19 cellular contexts compared by ENCODE assay signal in the genomic region with DNA sequence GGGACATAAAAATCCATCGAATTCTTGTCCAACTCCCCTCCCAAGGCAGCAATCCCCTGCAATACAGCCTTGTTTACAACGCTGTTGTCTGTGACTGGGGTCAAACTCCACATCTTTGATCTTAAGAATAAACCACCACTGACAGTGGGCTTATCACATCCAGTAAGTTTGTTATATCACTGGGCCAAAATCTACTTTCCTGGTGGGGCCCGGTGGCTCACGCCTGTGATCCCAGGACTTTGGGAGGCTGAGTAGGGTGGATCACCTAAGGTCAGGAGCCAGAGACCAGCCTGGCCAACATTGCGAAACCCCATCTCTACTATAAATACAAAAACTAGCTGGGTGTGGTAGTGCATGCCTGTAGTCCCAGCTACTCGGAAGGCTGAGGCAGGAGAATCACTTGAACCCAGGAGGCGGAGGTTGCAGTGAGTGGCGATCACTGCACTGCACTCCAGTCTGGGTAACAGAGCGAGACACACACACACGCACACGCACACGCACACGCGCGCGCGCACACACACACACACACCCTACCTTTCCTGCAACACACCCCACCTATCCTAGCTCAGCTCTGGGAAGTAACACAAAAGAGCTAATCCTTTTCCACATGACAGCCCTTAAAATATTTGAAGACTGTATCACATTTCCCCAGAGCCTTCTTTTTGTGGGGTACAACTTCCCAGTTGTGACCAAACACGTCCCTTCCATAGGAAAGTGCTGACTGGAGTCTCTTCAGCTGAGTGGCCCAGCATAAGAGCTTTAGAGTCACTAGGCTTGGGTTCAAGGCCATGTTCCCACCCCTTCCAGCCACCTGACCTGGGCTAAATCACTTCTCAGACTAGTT. TPM values are rescaled to one million over a fixed set of nuclear protein-coding genes. Genes with fewer than 3 reads are reported as not detected.
A peak's percentile ranks its signal among the peaks of the same experiment; 100 is the strongest.
DNase-seq lines count a peak whose midpoint lies in the region; ATAC-seq, FAIRE-seq and TF ChIP-seq lines count a peak whose summit lies in the region.
"Had no signal": no experiment of that assay in that cellular context is flagged by ENCODE, and none has a peak within 500 bp of the region (broad histone marks: within the 10 kb centered on the region; RNA-seq: fewer than 3 reads in every experiment).

No MANE protein-coding gene starts in this region.

- dilution Hi-C loops in IMR-90 (cut with HindIII; ENCODE audit: low sequenced_read_pairs, unreplicated experiment): no loop called here

- no peaks in the 10 kb centered on the region for H3K79me1 ChIP-seq in IMR-90 (ENCODE audit: low read depth in 1 of 2, low read length in 2 of 2)

- H2AFZ ChIP-seq in IMR-90 (replicated peaks; ENCODE audit: low read length, poor library complexity) (peak overlapping the region; percentile 43), K562 (ENCODE audit: low read depth, low read length) (peak overlapping the region; percentile 63; the same call in 1 of the 2 replicates)

- H3K79me2 ChIP-seq in K562 (ENCODE audit: control insufficient read depth, insufficient read depth, low read length): no peaks in the 10 kb centered on the region

- H2AK9ac ChIP-seq in IMR-90 (replicated peaks; ENCODE audit: low read depth, low read length, poor library complexity): no peak overlapping the region

- ATAC-seq in IMR-90 (ENCODE audit: low read depth) (peak; percentile 37), K562 (no peak)

- H4K91ac ChIP-seq in IMR-90 (ENCODE audit: insufficient read depth, low read depth, low read length): no peak overlapping the region

- H3K4me3 ChIP-seq in IMR-90 (ENCODE audit: insufficient read depth, low read depth, low read length) (no peak overlapping the region), K562 (no peak overlapping the region), small intestine (ENCODE audit: low read depth in 1 of 2, low read length in 2 of 2) (no peak overlapping the region)
- H3K4me3 ChIP-seq: SJCRH30 had no signal

- peak overlapping the region; percentile 69; the same call in 1 of the 2 replicates for H2AK5ac ChIP-seq in IMR-90 (ENCODE audit: low read depth, low read length)

- no peaks in the 10 kb centered on the region for H3K9me1 ChIP-seq in IMR-90 (ENCODE audit: insufficient read depth, low read length)
- no peaks in the 10 kb centered on the region for H3K9me1 ChIP-seq in K562 (ENCODE audit: control insufficient read depth, insufficient read depth, low read length)

- TF ChIP-seq RAD21 in IMR-90 (IDR thresholded peaks at IDR 0.05; ENCODE audit: low read length): no peak
- TF ChIP-seq RAD21 in K562 (CRISPR knock-in tag; conservative IDR thresholded peaks at IDR 0.05 in 1 of 2, IDR thresholded peaks at IDR 0.05 in 1 of 2): no peak

- no peaks in the 10 kb centered on the region for H3K9me3 ChIP-seq in IMR-90 (ENCODE audit: control insufficient read depth, insufficient read depth, low read length)
- H3K9me3 ChIP-seq in K562 (replicated peaks; ENCODE audit: control insufficient read depth, insufficient read depth, low read depth, low read length): no peaks in the 10 kb centered on the region
- no peaks in the 10 kb centered on the region for H3K9me3 ChIP-seq in small intestine (ENCODE audit: control insufficient read depth, low read depth)
- H3K9me3 ChIP-seq: BE2C, SJCRH30 had no signal

- no peak for DNase-seq in IMR-90
- DNase-seq in K562 (ENCODE audit: extremely low read depth in 1 of 4, low spot score in 3 of 4): no peak
- DNase-seq in left kidney (ENCODE audit: low read depth, low spot score): peak; percentile 35
- DNase-seq in small intestine: peak; percentile 8
- no peak for DNase-seq in midbrain (lab: John Stamatoyannopoulos, UW)
- no peak for DNase-seq in COLO668 (lab: John Stamatoyannopoulos, UW; ENCODE audit: unreplicated experiment)
- DNase-seq in DMS 273 treated with DMSO at 0.1 percent for 48 hours (lab: John Stamatoyannopoulos, UW): no peak
- DNase-seq in NCI-H2227 treated with DMSO at 0.1 percent for 48 hours (lab: John Stamatoyannopoulos, UW): no peak
- DNase-seq: BE2C; CD4-positive, alpha-beta memory T cell; DND-41; H7; NCI-H187 treated with DMSO at 0.1 percent for 48 hours; NCI-H446; NCI-H748 treated with DMSO at 0.1 percent for 48 hours; OCI-M1; SJCRH30 had no signal

- BruUV-seq in IMR-90 (replicated peaks; lab: Mats Ljungman, UMichigan): no TSS peak
- BruUV-seq in K562 (replicated peaks; lab: Mats Ljungman, UMichigan): no TSS peak

- H3K4me2 ChIP-seq in IMR-90 (ENCODE audit: low read depth, low read length): no peak overlapping the region
- H3K4me2 ChIP-seq in K562 (ENCODE audit: insufficient read depth, low read length): no peak overlapping the region

- POLR2A ChIA-PET in IMR-90 (lab: Charles Lee; ENCODE audit: unreplicated experiment): no interaction called here
- POLR2A ChIA-PET in K562 (lab: Yijun Ruan, JAX): interaction anchor here (1.0 kb wide), 1 partner anchor 9 kb away, joined by 4 read pairs; no protein-coding TSS in a partner anchor

- TF ChIP-seq EP300 in K562 (IDR thresholded peaks at IDR 0.05; ENCODE audit: low read length): no peak

- TF ChIP-seq CTCF in IMR-90 (conservative IDR thresholded peaks at IDR 0.05; ENCODE audit: low read depth, low read length) (no peak), K562 (IDR thresholded peaks at IDR 0.05 in 2 of 3, conservative IDR thresholded peaks at IDR 0.05 in 1 of 3; ENCODE audit: insufficient read depth in 2 of 3, low read depth in 1 of 3, low read length in 3 of 3) (no peak)

- TF ChIP-seq POLR2A in IMR-90 (IDR thresholded peaks at IDR 0.05; ENCODE audit: low read depth, low read length) (no peak), K562 (conservative IDR thresholded peaks at IDR 0.05) (no peak)

- H3K4me1 ChIP-seq in IMR-90 (ENCODE audit: control insufficient read depth, insufficient read depth, low read length) (no peaks in the 10 kb centered on the region; the same call in 1 of the 2 replicates), K562 (replicated peaks in 1 of 2; ENCODE audit: control insufficient read depth in 2 of 2, insufficient read depth in 2 of 2, low read length in 2 of 2) (peaks cover 0 to 6% of the 10 kb centered on the region in 2 experiments; a peak in 4 of 5 replicates), small intestine (ENCODE audit: control insufficient read depth in 2 of 2, insufficient read depth in 1 of 2, low read depth in 1 of 2, low read length in 1 of 2) (no peaks in the 10 kb centered on the region)
- H3K4me1 ChIP-seq: BE2C, SJCRH30 had no signal

- no peak overlapping the region for H4K8ac ChIP-seq in IMR-90 (ENCODE audit: low read depth in 2 of 2, low read length in 2 of 2)

- H2BK120ac ChIP-seq in IMR-90 (ENCODE audit: low read depth, low read length): no peak overlapping the region

- FAIRE-seq in K562 (lab: Jason Lieb, UNC): no peak
- FAIRE-seq in small intestine (lab: Jason Lieb, UNC): no peak
- FAIRE-seq: D721Med, G401.6 had no signal

- in situ Hi-C loops in IMR-90 (cut with MboI; ENCODE audit: low sequenced_read_pairs) (no loop called here), K562 (cut with MboI) (no loop called here)

- H2BK5ac ChIP-seq in IMR-90 (ENCODE audit: low read depth, low read length, poor library complexity, severe bottlenecking): no peak overlapping the region

- no peak overlapping the region for H2BK15ac ChIP-seq in IMR-90 (ENCODE audit: low read depth, low read length)

- H2BK20ac ChIP-seq in IMR-90 (ENCODE audit: low read depth, low read length): no peak overlapping the region

- CTCF ChIA-PET in IMR-90 (lab: Yijun Ruan, JAX) (no interaction called here), K562 (lab: Yijun Ruan, JAX; ENCODE audit: low intra/inter-chr PET ratio) (no interaction called here)

- H4K5ac ChIP-seq in IMR-90 (ENCODE audit: low read depth, low read length): no peak overlapping the region

- no peak overlapping the region for H3K18ac ChIP-seq in IMR-90 (ENCODE audit: low read depth, low read length)

- H3K9ac ChIP-seq in IMR-90 (ENCODE audit: low read depth, low read length) (no peak overlapping the region), K562 (ENCODE audit: insufficient read depth in 1 of 2, low read depth in 2 of 2, low read length in 2 of 2) (no peak overlapping the region)

- H3K14ac ChIP-seq in IMR-90 (replicated peaks; ENCODE audit: low read depth, low read length): peak overlapping the region; percentile 66; the same call in 1 of the 2 replicates

- no peaks in the 10 kb centered on the region for H4K20me1 ChIP-seq in IMR-90 (ENCODE audit: insufficient read depth, low read length)
- H4K20me1 ChIP-seq in K562 (replicated peaks; ENCODE audit: control insufficient read depth, insufficient read depth, low read length): no peaks in the 10 kb centered on the region

- H3K56ac ChIP-seq in IMR-90 (ENCODE audit: extremely low read depth, insufficient read depth, low read length): no peak overlapping the region

- H3K36me3 ChIP-seq in IMR-90 (ENCODE audit: control insufficient read depth, insufficient read depth, low read length) (no peaks in the 10 kb centered on the region), K562 (ENCODE audit: control insufficient read depth, insufficient read depth, low read length) (no peaks in the 10 kb centered on the region), small intestine (ENCODE audit: control insufficient read depth in 2 of 2, insufficient read depth in 2 of 2, low read length in 2 of 2) (no peaks in the 10 kb centered on the region)
- H3K36me3 ChIP-seq: BE2C, SJCRH30 had no signal

- H3K27me3 ChIP-seq in IMR-90 (ENCODE audit: control insufficient read depth, insufficient read depth, low read length): no peaks in the 10 kb centered on the region
- no peaks in the 10 kb centered on the region for H3K27me3 ChIP-seq in K562 (ENCODE audit: control insufficient read depth in 2 of 2, insufficient read depth in 2 of 2, low read length in 2 of 2)
- no peaks in the 10 kb centered on the region for H3K27me3 ChIP-seq in small intestine (ENCODE audit: control insufficient read depth in 2 of 2, insufficient read depth in 2 of 2, low read length in 2 of 2)
- H3K27me3 ChIP-seq: BE2C, SJCRH30 had no signal

- H3K27ac ChIP-seq in IMR-90 (ENCODE audit: insufficient read depth, low read length) (no peak overlapping the region), K562 (ENCODE audit: extremely low read depth, low read depth, low read length) (no peak overlapping the region), small intestine (ENCODE audit: low read depth in 1 of 2, low read length in 1 of 2) (no peak overlapping the region)
- H3K27ac ChIP-seq: SJCRH30 had no signal

- 95% methylated on average over 8 of the region's 18 CpGs; no CpG with 5 or more reads in 1 of the 2 experiments for WGBS in IMR-90 (ENCODE audit: extremely low coverage in 2 of 2, insufficient read length in 1 of 2), 2 experiments
- WGBS in K562 (ENCODE audit: insufficient coverage, low coverage, missing lambda C conversion rate): 72% methylated on average over 18 of the region's 18 CpGs
- WGBS in small intestine, 3 donors: 71 to 86% (median 78%) methylated on average over 18 of the region's 18 CpGs

- intact Hi-C loops in IMR-90 (cut with micrococcal nuclease): no loop called here
- intact Hi-C loops in K562 (cut with micrococcal nuclease): no loop called here

- no peak overlapping the region for H3K4ac ChIP-seq in IMR-90 (ENCODE audit: low read depth, low read length)

- H3K23ac ChIP-seq in IMR-90 (ENCODE audit: low read depth, low read length): no peak overlapping the region

RNA-seq across cellular contexts. Expression of gene ABCC1, which starts 20.9 kb away (rescaled TPM):
- total RNA-seq in IMR-90 (2012; rRNA removed): 34.4 and 39.4 TPM in 2 replicates
- polyA plus RNA-seq in IMR-90 (2012; rRNA removed): 61.8 and 66.0 TPM in 2 replicates
- polyA plus RNA-seq in IMR-90 (2012; cell fraction: cytosol; rRNA removed): 42.5 and 75.2 TPM in 2 replicates
- polyA plus RNA-seq in IMR-90 (2012; cell fraction: nucleus; rRNA removed; ENCODE audit: low replicate concordance): 126 and 203 TPM in 2 replicates
- total RNA-seq in K562 (2011; cell fraction: chromatin; rRNA removed; ENCODE audit: low replicate concordance): 141 and 264 TPM in 2 replicates
- total RNA-seq in K562 (2011; cell fraction: nucleolus; rRNA removed): 136 and 143 TPM in 2 replicates
- total RNA-seq in K562 (2011; cell fraction: nucleoplasm; rRNA removed): 122 and 132 TPM in 2 replicates
- 12.5 and 15.7 TPM in 2 replicates for total RNA-seq in K562 (2014; rRNA removed)
- 9.5 and 10.0 TPM in 2 replicates for total RNA-seq in K562 (2014; rRNA removed; fragmentation: Illumina TruSeq; extraction: Trizol)
- total RNA-seq in K562 (2015; rRNA removed; fragmentation: Illumina TruSeq; extraction: Trizol): 7.4 and 8.8 TPM in 2 replicates
- total RNA-seq in K562 (2021): 39.9 and 41.6 TPM in 2 replicates
- 9.9 and 13.8 TPM in 2 replicates for polyA plus RNA-seq in K562 (2011; rRNA removed)
- polyA plus RNA-seq in K562 (2011; cell fraction: cytosol; rRNA removed): 13.3 and 15.4 TPM in 2 replicates
- polyA plus RNA-seq in K562 (2011; cell fraction: nucleus; rRNA removed): 35.3 and 52.6 TPM in 2 replicates
- 32.3 and 37.8 TPM in 2 replicates for polyA plus RNA-seq in K562 (2012)
- polyA plus RNA-seq in K562 (2014; fragmentation: Illumina TruSeq; extraction: Trizol): 27.2 and 27.9 TPM in 2 replicates
- 1 to 10 TPM; 3.9 to 4.4 TPM for polyA plus RNA-seq in K562 (2014; fragmentation: Nextera tagmentation; extraction: Ambion mirVana)
- polyA plus RNA-seq in K562 (2014; rRNA removed): 14.2 and 15.6 TPM in 2 replicates
- 35.0 and 39.8 TPM in 2 replicates for polyA minus RNA-seq in K562 (2011; rRNA and poly(A)+ RNA removed)
- polyA minus RNA-seq in K562 (2011; cell fraction: cytosol; rRNA and poly(A)+ RNA removed): 36.8 and 44.5 TPM in 2 replicates
- 28.7 and 39.2 TPM in 2 replicates for polyA minus RNA-seq in K562 (2011; cell fraction: nucleus; rRNA and poly(A)+ RNA removed)
- 10 to 100 TPM in 1 of 3 donors, under 1 TPM in 2; 0.54 to 12.4 (median 0.89) TPM for polyA plus RNA-seq in small intestine

RNA-seq across cellular contexts. Expression of gene CEP20, which starts 40.1 kb away (rescaled TPM):
- 40.1 and 61.9 TPM in 2 replicates for total RNA-seq in IMR-90 (2012; rRNA removed)
- polyA plus RNA-seq in IMR-90 (2012; rRNA removed): 19.8 and 28.8 TPM in 2 replicates
- polyA plus RNA-seq in IMR-90 (2012; cell fraction: cytosol; rRNA removed): 4.6 and 6.5 TPM in 2 replicates
- polyA plus RNA-seq in IMR-90 (2012; cell fraction: nucleus; rRNA removed; ENCODE audit: low replicate concordance): 1.9 and 10.9 TPM in 2 replicates
- 16.8 and 17.6 TPM in 2 replicates for total RNA-seq in K562 (2011; cell fraction: chromatin; rRNA removed; ENCODE audit: low replicate concordance)
- total RNA-seq in K562 (2011; cell fraction: nucleolus; rRNA removed): 6.5 and 8.6 TPM in 2 replicates
- 16.4 and 23.5 TPM in 2 replicates for total RNA-seq in K562 (2011; cell fraction: nucleoplasm; rRNA removed)
- total RNA-seq in K562 (2014; rRNA removed): 41.3 and 44.9 TPM in 2 replicates
- total RNA-seq in K562 (2014; rRNA removed; fragmentation: Illumina TruSeq; extraction: Trizol): 102 and 119 TPM in 2 replicates
- total RNA-seq in K562 (2015; rRNA removed; fragmentation: Illumina TruSeq; extraction: Trizol): 91.8 and 104 TPM in 2 replicates
- 61.2 and 74.2 TPM in 2 replicates for total RNA-seq in K562 (2021)
- 117 and 119 TPM in 2 replicates for polyA plus RNA-seq in K562 (2011; rRNA removed)
- 15.8 and 39.6 TPM in 2 replicates for polyA plus RNA-seq in K562 (2011; cell fraction: cytosol; rRNA removed)
- polyA plus RNA-seq in K562 (2011; cell fraction: nucleus; rRNA removed): 12.5 and 15.1 TPM in 2 replicates
- polyA plus RNA-seq in K562 (2012): 63.4 and 74.9 TPM in 2 replicates
- 93.3 and 113 TPM in 2 replicates for polyA plus RNA-seq in K562 (2014; fragmentation: Illumina TruSeq; extraction: Trizol)
- 100 to 1,000 TPM; 107 to 150 TPM for polyA plus RNA-seq in K562 (2014; fragmentation: Nextera tagmentation; extraction: Ambion mirVana)
- 66.4 and 70.1 TPM in 2 replicates for polyA plus RNA-seq in K562 (2014; rRNA removed)
- 62.0 and 96.6 TPM in 2 replicates for polyA minus RNA-seq in K562 (2011; rRNA and poly(A)+ RNA removed)
- 27.4 and 29.0 TPM in 2 replicates for polyA minus RNA-seq in K562 (2011; cell fraction: cytosol; rRNA and poly(A)+ RNA removed)
- polyA minus RNA-seq in K562 (2011; cell fraction: nucleus; rRNA and poly(A)+ RNA removed): 5.4 and 10.9 TPM in 2 replicates
- polyA plus RNA-seq in small intestine: 10 to 100 TPM; 10.7 to 27.1 (median 15.4) TPM

Comparison
In these comparisons a context has a peak if more than half of its experiments do, and no peak if none do; other contexts are left out.
1. DNase-seq: peak in left kidney (single experiment) and small intestine (single experiment); none in IMR-90 (single experiment), K562 (0 of 4), midbrain (single experiment), COLO668 (single experiment), DMS 273 treated with DMSO at 0.1 percent for 48 hours (single experiment) and NCI-H2227 treated with DMSO at 0.1 percent for 48 hours (single experiment).